27 cellular contexts compared by ENCODE assay signal in genomic region chr15:39360417-39360816, GRCh38.
DNase-seq lines count a peak whose midpoint lies in the region; TF ChIP-seq lines count a peak whose summit lies in the region.
"Had no signal": no experiment of that assay in that cellular context is flagged by ENCODE, and none has a peak within 500 bp of the region (broad histone marks: within the 10 kb centered on the region; RNA-seq: fewer than 3 reads in every experiment).

No MANE protein-coding gene starts in this region.

- DNase-seq in EH (ENCODE audit: low read depth): peak; percentile 75
- DNase-seq in adipocyte (ENCODE audit: low read depth): peak; percentile 17
- peak; percentile 22 for DNase-seq in fibroblast of pulmonary artery (ENCODE audit: low read depth)
- no peak for DNase-seq in osteoblast (ENCODE audit: insufficient read length, low spot score, missing footprints)
- no peak for DNase-seq in NCI-H1105 (lab: John Stamatoyannopoulos, UW)
- DNase-seq in ecto neural progenitor cell (ENCODE audit: low spot score): no peak
- no peak for DNase-seq in NCI-H510A (lab: John Stamatoyannopoulos, UW)
- DNase-seq in midbrain (lab: John Stamatoyannopoulos, UW): no peak
- DNase-seq: activated B cell treated with CpG ODN at 0.5 μM for 24 hours; activated CD4-positive, alpha-beta T cell treated with anti-CD3 and anti-CD28 coated beads, Interleukin-2, amount 10 ng/mL, durations not matched to agents 7 days and 5 days; activated effector memory CD4-positive, alpha-beta T cell treated with Interleukin-2 at 50 U/mL for 16 hours; anterior cingulate cortex; colonic mucosa; COR-L47; GF-D8; immature natural killer cell; left lung; naive B cell; NCI-H2107; NCI-H82; SIG-M5; stimulated activated CD4-positive, alpha-beta T cell treated with anti-CD3 and anti-CD28 coated beads, Interleukin-15, amount 100 ng/mL, for 24 hours; stimulated activated CD4-positive, alpha-beta T cell treated with anti-CD3 and anti-CD28 coated beads, Interleukin-4, amount 100 ng/mL, for 4 hours; T1000; transverse colon had no signal

- no peak for TF ChIP-seq CTCF in fibroblast of pulmonary artery (IDR thresholded peaks at IDR 0.05; ENCODE audit: low read length, missing control alignments)
- no peak for TF ChIP-seq CTCF in osteoblast (IDR thresholded peaks at IDR 0.05; ENCODE audit: extremely low read depth, low read depth, low read length)

- H3K9ac ChIP-seq in adipocyte (ENCODE audit: low read length): no peak overlapping the region
- H3K9ac ChIP-seq: BLaER1 had no signal

- H3K79me2 ChIP-seq in osteoblast (ENCODE audit: insufficient read depth, low read length): no peaks in the 10 kb centered on the region

- no peak overlapping the region for H2AFZ ChIP-seq in osteoblast (ENCODE audit: low read length)

- peak overlapping the region; percentile 99 for H3K27ac ChIP-seq in osteoblast (ENCODE audit: low read depth, low read length)
- H3K27ac ChIP-seq: BLaER1, colonic mucosa, left lung, neutrophil had no signal

- no peaks in the 10 kb centered on the region for H3K27me3 ChIP-seq in adipocyte (replicated peaks; ENCODE audit: control insufficient read depth, insufficient read depth, low read length)
- no peaks in the 10 kb centered on the region for H3K27me3 ChIP-seq in osteoblast (ENCODE audit: insufficient read depth, low read length)
- H3K27me3 ChIP-seq: BLaER1, colonic mucosa, left lung, transverse colon had no signal

- H3K36me3 ChIP-seq in adipocyte (ENCODE audit: control insufficient read depth, insufficient read depth, low read length, severe bottlenecking) (no peaks in the 10 kb centered on the region), osteoblast (ENCODE audit: insufficient read depth, low read length) (no peaks in the 10 kb centered on the region)
- H3K36me3 ChIP-seq: BLaER1, colonic mucosa, left lung, neutrophil, transverse colon had no signal

- no peaks in the 10 kb centered on the region for H4K20me1 ChIP-seq in osteoblast (ENCODE audit: insufficient read depth, low read length)
- H4K20me1 ChIP-seq: BLaER1 had no signal

- H3K4me3 ChIP-seq in adipocyte (ENCODE audit: low read length) (no peak overlapping the region), fibroblast of pulmonary artery (replicated peaks; ENCODE audit: low read depth, low read length) (no peak overlapping the region), osteoblast (ENCODE audit: insufficient read depth, low read length) (no peak overlapping the region)
- H3K4me3 ChIP-seq: BLaER1, colonic mucosa, left lung, transverse colon had no signal

- H3K9me3 ChIP-seq in adipocyte (ENCODE audit: control insufficient read depth, low read length) (no peaks in the 10 kb centered on the region), osteoblast (ENCODE audit: low read depth, low read length) (no peaks in the 10 kb centered on the region)
- H3K9me3 ChIP-seq: BLaER1, colonic mucosa, left lung, neutrophil, transverse colon had no signal

- H3K4me2 ChIP-seq in osteoblast (ENCODE audit: insufficient read depth, low read length): no peak overlapping the region
- H3K4me2 ChIP-seq: BLaER1 had no signal

- H3K4me1 ChIP-seq in adipocyte (ENCODE audit: control insufficient read depth, insufficient read depth, low read length) (peaks cover 59% of the 10 kb centered on the region), osteoblast (ENCODE audit: insufficient read depth, low read length) (peaks cover 79% of the 10 kb centered on the region)
- H3K4me1 ChIP-seq: BLaER1, colonic mucosa had no signal

Comparison
In these comparisons a context has a peak if more than half of its experiments do, and no peak if none do; other contexts are left out.
1. DNase-seq: peak in EH (single experiment), adipocyte (single experiment) and fibroblast of pulmonary artery (single experiment); none in osteoblast (single experiment), NCI-H1105 (single experiment), ecto neural progenitor cell (single experiment), NCI-H510A (single experiment) and midbrain (single experiment).